In the genomic region with DNA sequence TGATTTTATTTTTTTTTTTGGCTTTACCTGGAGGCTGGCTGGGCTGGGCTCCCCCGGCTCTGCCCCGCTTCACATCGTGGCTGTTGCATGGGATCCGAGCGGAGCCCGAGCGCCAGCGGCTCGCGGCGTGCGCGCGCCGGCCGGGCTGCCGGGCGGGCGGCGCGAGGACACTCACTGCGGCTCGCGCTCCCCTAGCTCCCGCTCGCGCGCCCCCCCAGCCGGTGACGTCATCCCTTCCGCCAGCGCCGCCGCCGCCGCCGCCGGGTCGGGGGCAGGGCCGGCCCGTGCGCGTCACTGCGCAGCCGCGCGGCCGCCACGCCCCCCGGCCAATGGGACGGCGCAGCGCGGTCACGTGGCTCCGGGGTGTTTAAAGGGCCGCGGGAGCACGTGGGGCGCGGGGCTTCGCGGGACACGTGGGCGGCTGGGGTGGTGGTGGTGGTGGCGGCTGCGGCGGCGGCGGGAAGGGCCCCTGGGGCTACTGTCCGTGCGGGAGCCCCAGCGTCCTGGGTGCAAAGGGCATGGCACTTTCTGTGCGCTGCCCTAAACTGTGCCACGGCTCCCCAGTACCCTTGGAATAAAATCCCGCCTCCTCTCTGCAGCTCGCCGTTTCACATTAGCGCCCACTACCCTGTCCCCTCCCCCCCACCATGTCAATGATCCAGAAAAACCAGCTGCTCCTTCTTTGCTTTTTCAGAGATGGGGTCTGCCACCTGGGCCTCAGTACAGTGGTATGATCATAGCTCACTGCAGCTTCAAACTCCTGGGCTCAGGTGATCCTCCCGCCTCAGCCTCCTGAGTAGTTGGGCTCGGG, we compare ENCODE assay signal across 1 cellular context.
A peak's percentile ranks its signal among the peaks of the same experiment; 100 is the strongest.
TF ChIP-seq lines count a peak whose summit lies in the region.

Gene PTPRS (minus strand): TSS at position 176 of the 811 bp plus-strand sequence. CDS start 54,672 bp downstream, outside the sequence.

TF ChIP-seq in K562, 482 proteins besides CTCF, POLR2A, EP300 and RAD21 (continued from another document and continues in another):
- TF ChIP-seq, protein P1, sequence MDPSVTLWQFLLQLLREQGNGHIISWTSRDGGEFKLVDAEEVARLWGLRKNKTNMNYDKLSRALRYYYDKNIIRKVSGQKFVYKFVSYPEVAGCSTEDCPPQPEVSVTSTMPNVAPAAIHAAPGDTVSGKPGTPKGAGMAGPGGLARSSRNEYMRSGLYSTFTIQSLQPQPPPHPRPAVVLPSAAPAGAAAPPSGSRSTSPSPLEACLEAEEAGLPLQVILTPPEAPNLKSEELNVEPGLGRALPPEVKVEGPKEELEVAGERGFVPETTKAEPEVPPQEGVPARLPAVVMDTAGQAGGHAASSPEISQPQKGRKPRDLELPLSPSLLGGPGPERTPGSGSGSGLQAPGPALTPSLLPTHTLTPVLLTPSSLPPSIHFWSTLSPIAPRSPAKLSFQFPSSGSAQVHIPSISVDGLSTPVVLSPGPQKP (CRISPR knock-in tag; IDR thresholded peaks at IDR 0.05) = no peak
- TF ChIP-seq GATAD2B (IDR thresholded peaks at IDR 0.05; ENCODE audit: borderline replicate concordance) = peak; percentile 73
- TF ChIP-seq MCM7 (IDR thresholded peaks at IDR 0.05) = no peak
- TF ChIP-seq, protein P2, sequence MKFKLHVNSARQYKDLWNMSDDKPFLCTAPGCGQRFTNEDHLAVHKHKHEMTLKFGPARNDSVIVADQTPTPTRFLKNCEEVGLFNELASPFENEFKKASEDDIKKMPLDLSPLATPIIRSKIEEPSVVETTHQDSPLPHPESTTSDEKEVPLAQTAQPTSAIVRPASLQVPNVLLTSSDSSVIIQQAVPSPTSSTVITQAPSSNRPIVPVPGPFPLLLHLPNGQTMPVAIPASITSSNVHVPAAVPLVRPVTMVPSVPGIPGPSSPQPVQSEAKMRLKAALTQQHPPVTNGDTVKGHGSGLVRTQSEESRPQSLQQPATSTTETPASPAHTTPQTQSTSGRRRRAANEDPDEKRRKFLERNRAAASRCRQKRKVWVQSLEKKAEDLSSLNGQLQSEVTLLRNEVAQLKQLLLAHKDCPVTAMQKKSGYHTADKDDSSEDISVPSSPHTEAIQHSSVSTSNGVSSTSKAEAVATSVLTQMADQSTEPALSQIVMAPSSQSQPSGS (CRISPR knock-in tag; IDR thresholded peaks at IDR 0.05) = 0 out of 2 replicates have a peak, but pooled peaks have one; percentile 56
- no peak for TF ChIP-seq SLC30A9 (CRISPR knock-in tag; IDR thresholded peaks at IDR 0.05)
- TF ChIP-seq ZNF280B (CRISPR knock-in tag; IDR thresholded peaks at IDR 0.05) = no peak
- TF ChIP-seq, protein P3, sequence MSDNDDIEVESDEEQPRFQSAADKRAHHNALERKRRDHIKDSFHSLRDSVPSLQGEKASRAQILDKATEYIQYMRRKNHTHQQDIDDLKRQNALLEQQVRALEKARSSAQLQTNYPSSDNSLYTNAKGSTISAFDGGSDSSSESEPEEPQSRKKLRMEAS (CRISPR knock-in tag; IDR thresholded peaks at IDR 0.05) = peak; percentile 98
- TF ChIP-seq, protein P4, sequence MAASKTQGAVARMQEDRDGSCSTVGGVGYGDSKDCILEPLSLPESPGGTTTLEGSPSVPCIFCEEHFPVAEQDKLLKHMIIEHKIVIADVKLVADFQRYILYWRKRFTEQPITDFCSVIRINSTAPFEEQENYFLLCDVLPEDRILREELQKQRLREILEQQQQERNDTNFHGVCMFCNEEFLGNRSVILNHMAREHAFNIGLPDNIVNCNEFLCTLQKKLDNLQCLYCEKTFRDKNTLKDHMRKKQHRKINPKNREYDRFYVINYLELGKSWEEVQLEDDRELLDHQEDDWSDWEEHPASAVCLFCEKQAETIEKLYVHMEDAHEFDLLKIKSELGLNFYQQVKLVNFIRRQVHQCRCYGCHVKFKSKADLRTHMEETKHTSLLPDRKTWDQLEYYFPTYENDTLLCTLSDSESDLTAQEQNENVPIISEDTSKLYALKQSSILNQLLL (CRISPR knock-in tag; IDR thresholded peaks at IDR 0.05; ENCODE audit: borderline replicate concordance) = no peak
- no peak for TF ChIP-seq SP2 (IDR thresholded peaks at IDR 0.05; ENCODE audit: extremely low read depth, low read depth, low read length, poor library complexity, severe bottlenecking)
- TF ChIP-seq FOXP1 (CRISPR knock-in tag; IDR thresholded peaks at IDR 0.05) = peak; percentile 95
- TF ChIP-seq, protein P5, sequence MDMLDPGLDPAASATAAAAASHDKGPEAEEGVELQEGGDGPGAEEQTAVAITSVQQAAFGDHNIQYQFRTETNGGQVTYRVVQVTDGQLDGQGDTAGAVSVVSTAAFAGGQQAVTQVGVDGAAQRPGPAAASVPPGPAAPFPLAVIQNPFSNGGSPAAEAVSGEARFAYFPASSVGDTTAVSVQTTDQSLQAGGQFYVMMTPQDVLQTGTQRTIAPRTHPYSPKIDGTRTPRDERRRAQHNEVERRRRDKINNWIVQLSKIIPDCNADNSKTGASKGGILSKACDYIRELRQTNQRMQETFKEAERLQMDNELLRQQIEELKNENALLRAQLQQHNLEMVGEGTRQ (CRISPR knock-in tag; IDR thresholded peaks at IDR 0.05) = peak; percentile 93
- no peak for TF ChIP-seq ZC3H11A (IDR thresholded peaks at IDR 0.05; ENCODE audit: low read depth, low read length)
- TF ChIP-seq RBM15 (IDR thresholded peaks at IDR 0.05; ENCODE audit: insufficient read depth, low read length) = no peak
- TF ChIP-seq GABPB1 (CRISPR knock-in tag; IDR thresholded peaks at IDR 0.05) = peak; percentile 65
- 0 out of 2 replicates have a peak, but pooled peaks have one; percentile 38 for TF ChIP-seq MITF (IDR thresholded peaks at IDR 0.05)
- TF ChIP-seq ETS1 (conservative IDR thresholded peaks at IDR 0.05; ENCODE audit: control insufficient read depth, low read depth, low read length) = peak; percentile 77; the same call in 1 of the 2 replicates
- no peak for TF ChIP-seq NCOA6 (IDR thresholded peaks at IDR 0.05)
- peak; percentile 96 for TF ChIP-seq MXD1 (CRISPR knock-in tag; IDR thresholded peaks at IDR 0.05; ENCODE audit: borderline replicate concordance, poor library complexity, severe bottlenecking)
- TF ChIP-seq ZBTB7A (IDR thresholded peaks at IDR 0.05; ENCODE audit: borderline replicate concordance, control insufficient read depth, low read depth, low read length) = peak; percentile 18; the same call in 1 of the 2 replicates
- no peak for TF ChIP-seq NCOA4 (IDR thresholded peaks at IDR 0.05; ENCODE audit: partially characterized antibody)
- TF ChIP-seq RBM17 (IDR thresholded peaks at IDR 0.05; ENCODE audit: borderline replicate concordance, low read depth, low read length) = no peak
- TF ChIP-seq ZNF354B (CRISPR knock-in tag; IDR thresholded peaks at IDR 0.05) = no peak
- TF ChIP-seq JUND (IDR thresholded peaks at IDR 0.05; ENCODE audit: borderline replicate concordance, low read depth, low read length) = peak; percentile 86
- TF ChIP-seq JUND (tag; IDR thresholded peaks at IDR 0.05; ENCODE audit: borderline replicate concordance, low read depth, low read length) = peak; percentile 71; the same call in 1 of the 3 replicates
- TF ChIP-seq MXI1 (IDR thresholded peaks at IDR 0.05; ENCODE audit: low read depth, low read length) = peak; percentile 96
- TF ChIP-seq MAZ (CRISPR knock-in tag; conservative IDR thresholded peaks at IDR 0.05 in 1 of 2, IDR thresholded peaks at IDR 0.05 in 1 of 2) = peak in 1 of 2 experiments; percentile 44; a peak in 1 of 4 replicates
- no peak for TF ChIP-seq DDX20 (tag; IDR thresholded peaks at IDR 0.05; ENCODE audit: low read depth)
- no peak for TF ChIP-seq KDM1A (IDR thresholded peaks at IDR 0.05)
- peak; percentile 99 for TF ChIP-seq MNT (conservative IDR thresholded peaks at IDR 0.05)
- TF ChIP-seq MYC (IDR thresholded peaks at IDR 0.05; ENCODE audit: low read depth, low read length) = peak; percentile 78
- TF ChIP-seq MYC (CRISPR knock-in tag; IDR thresholded peaks at IDR 0.05; ENCODE audit: borderline replicate concordance, low read depth) = no peak
- peak; percentile 76 for TF ChIP-seq CTBP1 (IDR thresholded peaks at IDR 0.05; ENCODE audit: borderline replicate concordance)
- peak; percentile 77 for TF ChIP-seq EGR1 (conservative IDR thresholded peaks at IDR 0.05)
- TF ChIP-seq HCFC1 (IDR thresholded peaks at IDR 0.05; ENCODE audit: low read depth, low read length) = no peak
- TF ChIP-seq TCF7 (IDR thresholded peaks at IDR 0.05; ENCODE audit: borderline replicate concordance) = no peak
- no peak for TF ChIP-seq KDM4B (IDR thresholded peaks at IDR 0.05; ENCODE audit: borderline replicate concordance in 2 of 2, low read depth in 1 of 2)
- TF ChIP-seq HDAC2 (IDR thresholded peaks at IDR 0.05) = peak; percentile 34; the same call in 1 of the 2 replicates
- peak; percentile 46 for TF ChIP-seq TBP (optimal IDR thresholded peaks at IDR 0.05; ENCODE audit: low read depth, low read length)
- TF ChIP-seq ZNF740 (CRISPR knock-in tag; IDR thresholded peaks at IDR 0.05) = peak; percentile 93
- TF ChIP-seq ZNF740 (tag; IDR thresholded peaks at IDR 0.05) = peak in 1 of 2 experiments; percentile 86; a peak in 2 of 4 replicates
- TF ChIP-seq, protein P6, sequence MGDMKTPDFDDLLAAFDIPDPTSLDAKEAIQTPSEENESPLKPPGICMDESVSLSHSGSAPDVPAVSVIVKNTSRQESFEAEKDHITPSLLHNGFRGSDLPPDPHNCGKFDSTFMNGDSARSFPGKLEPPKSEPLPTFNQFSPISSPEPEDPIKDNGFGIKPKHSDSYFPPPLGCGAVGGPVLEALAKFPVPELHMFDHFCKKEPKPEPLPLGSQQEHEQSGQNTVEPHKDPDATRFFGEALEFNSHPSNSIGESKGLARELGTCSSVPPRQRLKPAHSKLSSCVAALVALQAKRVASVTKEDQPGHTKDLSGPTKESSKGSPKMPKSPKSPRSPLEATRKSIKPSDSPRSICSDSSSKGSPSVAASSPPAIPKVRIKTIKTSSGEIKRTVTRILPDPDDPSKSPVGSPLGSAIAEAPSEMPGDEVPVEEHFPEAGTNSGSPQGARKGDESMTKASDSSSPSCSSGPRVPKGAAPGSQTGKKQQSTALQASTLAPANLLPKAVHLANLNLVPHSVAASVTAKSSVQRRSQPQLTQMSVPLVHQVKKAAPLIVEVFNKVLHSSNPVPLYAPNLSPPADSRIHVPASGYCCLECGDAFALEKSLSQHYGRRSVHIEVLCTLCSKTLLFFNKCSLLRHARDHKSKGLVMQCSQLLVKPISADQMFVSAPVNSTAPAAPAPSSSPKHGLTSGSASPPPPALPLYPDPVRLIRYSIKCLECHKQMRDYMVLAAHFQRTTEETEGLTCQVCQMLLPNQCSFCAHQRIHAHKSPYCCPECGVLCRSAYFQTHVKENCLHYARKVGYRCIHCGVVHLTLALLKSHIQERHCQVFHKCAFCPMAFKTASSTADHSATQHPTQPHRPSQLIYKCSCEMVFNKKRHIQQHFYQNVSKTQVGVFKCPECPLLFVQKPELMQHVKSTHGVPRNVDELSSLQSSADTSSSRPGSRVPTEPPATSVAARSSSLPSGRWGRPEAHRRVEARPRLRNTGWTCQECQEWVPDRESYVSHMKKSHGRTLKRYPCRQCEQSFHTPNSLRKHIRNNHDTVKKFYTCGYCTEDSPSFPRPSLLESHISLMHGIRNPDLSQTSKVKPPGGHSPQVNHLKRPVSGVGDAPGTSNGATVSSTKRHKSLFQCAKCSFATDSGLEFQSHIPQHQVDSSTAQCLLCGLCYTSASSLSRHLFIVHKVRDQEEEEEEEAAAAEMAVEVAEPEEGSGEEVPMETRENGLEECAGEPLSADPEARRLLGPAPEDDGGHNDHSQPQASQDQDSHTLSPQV (IDR thresholded peaks at IDR 0.05) = peak; percentile 72
